ENCODE assay signal across 8 cellular contexts in genomic region chr2:60555066-60555793, GRCh38. TPM values are rescaled to one million over a fixed set of nuclear protein-coding genes. Genes with fewer than 3 reads are reported as not detected.
DNase-seq lines count a peak whose midpoint lies in the region; ATAC-seq and TF ChIP-seq lines count a peak whose summit lies in the region.

No MANE protein-coding gene starts in this region.

- DNase-seq in BE2C (peak; percentile 67), NCI-H345 treated with DMSO at 0.1 percent for 48 hours (lab: John Stamatoyannopoulos, UW; ENCODE audit: unreplicated experiment) (peak; percentile 52), myocyte (ENCODE audit: low read depth) (peak; percentile 30), tibial artery (no peak)
- DNase-seq in activated CD4-positive, alpha-beta T cell treated with anti-CD3 and anti-CD28 coated beads, Interleukin-2, amount 10 ng/mL, durations not matched to agents 7 days and 5 days: peak; percentile 75

- no peaks in the 10 kb centered on the region for H3K9me3 ChIP-seq in BE2C
- H3K9me3 ChIP-seq in endocrine pancreas (ENCODE audit: control insufficient read depth, low read length): no peaks in the 10 kb centered on the region
- H3K9me3 ChIP-seq in tibial artery: no peaks in the 10 kb centered on the region

- TF ChIP-seq CTCF in BE2C (IDR thresholded peaks at IDR 0.05; ENCODE audit: low read depth, low read length) (peak; percentile 42), tibial artery (IDR thresholded peaks at IDR 0.05) (no peak)

- H3K4me1 ChIP-seq in BE2C (no peaks in the 10 kb centered on the region), endocrine pancreas (ENCODE audit: control insufficient read depth, insufficient read depth, low read length) (no peaks in the 10 kb centered on the region), tibial artery (peaks cover 0 to 63% (median 56%) of the 10 kb centered on the region in 4 donors)

- peaks cover 75% of the 10 kb centered on the region for H3K27me3 Mint-ChIP-seq in activated CD4-positive, alpha-beta T cell treated with anti-CD3 and anti-CD28 coated beads, Interleukin-2, amount 10 ng/mL, durations not matched to agents 7 days and 5 days

- H3K9ac ChIP-seq in endocrine pancreas (ENCODE audit: control insufficient read depth, insufficient read depth, low read length): peak overlapping the region; percentile 30

- CTCF ChIA-PET in activated CD4-positive, alpha-beta T cell treated with anti-CD3 and anti-CD28 coated beads, Interleukin-2, amount 10 ng/mL, durations not matched to agents 7 days and 5 days (lab: Charles Lee): interaction anchor here (1.8 kb wide), 1 partner anchor 26 kb away, joined by 6 read pairs; no protein-coding TSS in a partner anchor

- no peaks in the 10 kb centered on the region for H3K36me3 Mint-ChIP-seq in activated CD4-positive, alpha-beta T cell treated with anti-CD3 and anti-CD28 coated beads, Interleukin-2, amount 10 ng/mL, durations not matched to agents 7 days and 5 days (ENCODE audit: low read depth)

- peak overlapping the region; percentile 50 for H3K27ac Mint-ChIP-seq in activated CD4-positive, alpha-beta T cell treated with anti-CD3 and anti-CD28 coated beads, Interleukin-2, amount 10 ng/mL, durations not matched to agents 7 days and 5 days

- H3K4me3 ChIP-seq in BE2C (ENCODE audit: low read depth, low read length) (peak overlapping the region; percentile 68), endocrine pancreas (ENCODE audit: control insufficient read depth, insufficient read depth, low read length) (no peak overlapping the region), tibial artery (peak overlapping the region; percentile 42 to 56)

- H3K27ac ChIP-seq in tibial artery: no peak overlapping the region

- H3K36me3 ChIP-seq in BE2C (no peaks in the 10 kb centered on the region), endocrine pancreas (ENCODE audit: control insufficient read depth, insufficient read depth, low read length) (no peaks in the 10 kb centered on the region), tibial artery (no peaks in the 10 kb centered on the region)

- H3K4me3 Mint-ChIP-seq in activated CD4-positive, alpha-beta T cell treated with anti-CD3 and anti-CD28 coated beads, Interleukin-2, amount 10 ng/mL, durations not matched to agents 7 days and 5 days: peak overlapping the region; percentile 76

- H3K27me3 ChIP-seq in BE2C (peaks cover 27% of the 10 kb centered on the region), endocrine pancreas (ENCODE audit: control insufficient read depth, insufficient read depth, low read length) (no peaks in the 10 kb centered on the region), tibial artery (peaks cover 7 to 84% of the 10 kb centered on the region in 2 donors)

- peak; percentile 35 for ATAC-seq in GM18520 (IDR thresholded peaks at IDR 0.05; ENCODE audit: unreplicated experiment)
- peak; percentile 29 for ATAC-seq in HG03039 (IDR thresholded peaks at IDR 0.05; ENCODE audit: unreplicated experiment)

- H3K4me1 Mint-ChIP-seq in activated CD4-positive, alpha-beta T cell treated with anti-CD3 and anti-CD28 coated beads, Interleukin-2, amount 10 ng/mL, durations not matched to agents 7 days and 5 days: peaks cover 41% of the 10 kb centered on the region

- H3K9me3 Mint-ChIP-seq in activated CD4-positive, alpha-beta T cell treated with anti-CD3 and anti-CD28 coated beads, Interleukin-2, amount 10 ng/mL, durations not matched to agents 7 days and 5 days: no peaks in the 10 kb centered on the region

- intact Hi-C loops in tibial artery (cut with DNase I; ENCODE audit: low total_unique reads): no loop called here

- POLR2A ChIA-PET in activated CD4-positive, alpha-beta T cell treated with anti-CD3 and anti-CD28 coated beads, Interleukin-2, amount 10 ng/mL, durations not matched to agents 7 days and 5 days (lab: Charles Lee): no interaction called here

RNA-seq across cellular contexts. Expression of gene BCL11A, which starts 1.8 kb away (rescaled TPM):
- polyA plus RNA-seq in BE2C (2012; ENCODE audit: insufficient read depth, insufficient read length, low read depth): 6.5 TPM
- total RNA-seq in activated CD4-positive, alpha-beta T cell treated with anti-CD3 and anti-CD28 coated beads, Interleukin-2, amount 10 ng/mL, durations not matched to agents 7 days and 5 days: under 1 TPM; 0.04 to 0.30 TPM
- total RNA-seq in myocyte: 0.11 and 0.57 TPM in 2 replicates
- 0.04 TPM for polyA plus RNA-seq in myocyte (2012)

Comparison
In these comparisons a context has a peak if more than half of its experiments do, and no peak if none do; other contexts are left out.
1. DNase-seq: peak in BE2C (single experiment), NCI-H345 treated with DMSO at 0.1 percent for 48 hours (single experiment), activated CD4-positive, alpha-beta T cell treated with anti-CD3 and anti-CD28 coated beads, Interleukin-2, amount 10 ng/mL, durations not matched to agents 7 days and 5 days (single experiment) and myocyte (single experiment); none in tibial artery (0 of 2).